In the genomic region with DNA sequence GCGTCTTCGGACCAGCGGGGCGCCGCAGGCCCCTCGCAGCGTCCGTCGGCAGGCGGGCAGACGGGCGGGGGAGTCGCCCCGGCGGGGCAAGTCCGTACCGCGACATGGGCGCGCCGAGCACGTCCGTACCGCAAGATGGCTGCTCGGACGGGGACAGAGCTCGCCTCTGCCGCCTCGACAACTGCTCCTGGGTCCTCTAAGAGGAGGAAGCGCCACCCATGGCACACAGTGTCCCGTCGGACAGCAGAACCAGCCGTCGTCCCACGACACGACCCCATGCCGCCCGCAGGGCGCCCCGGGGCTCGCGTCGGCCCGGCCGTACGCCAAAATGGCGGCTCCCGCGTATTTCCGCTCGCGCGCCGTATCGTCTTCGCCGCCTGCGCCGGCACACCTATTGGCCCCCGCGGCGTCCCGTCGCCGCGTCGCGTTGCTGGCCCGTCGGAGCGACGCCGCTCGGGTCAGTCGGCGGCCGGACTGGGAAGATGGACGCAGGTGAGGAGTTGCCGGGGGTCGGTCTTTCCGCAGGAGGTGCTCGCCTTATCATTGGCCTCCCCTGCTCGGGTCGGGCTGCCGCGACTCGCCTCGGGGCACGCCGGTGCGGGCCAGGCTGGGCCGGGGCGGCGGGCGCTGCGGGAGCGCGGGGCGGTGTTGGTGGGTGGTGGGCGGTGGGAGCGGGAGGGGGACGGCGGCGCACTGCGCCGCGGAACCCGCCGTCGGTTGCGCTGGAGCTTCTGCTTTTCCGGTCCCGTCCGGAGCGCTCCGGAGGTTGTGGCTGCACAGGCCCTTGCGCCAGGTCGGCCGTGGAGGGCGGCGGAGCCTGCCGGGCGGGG, we compare ENCODE assay signal across 8 cellular contexts. TPM values are rescaled to one million over a fixed set of nuclear protein-coding genes. Genes with fewer than 3 reads are reported as not detected.
DNase-seq lines count a peak whose midpoint lies in the region; TF ChIP-seq lines count a peak whose summit lies in the region.

Gene ATG4B, plus strand, starts transcription at position 461 of the 830 bp plus-strand sequence. Its CDS starts 22 bp downstream, at position 483.

- H3F3A ChIP-seq in GM23248 (ENCODE audit: insufficient read depth) = peaks cover 9% of the 10 kb centered on the region; the same call in 1 of the 2 replicates

- peaks cover 89% of the 10 kb centered on the region for H3K79me2 ChIP-seq in GM23248 (ENCODE audit: insufficient read depth)

- peak within 1 kb of the TSS; percentile 88 for H3K27ac ChIP-seq in GM23248
- H3K27ac ChIP-seq in SJCRH30 = peak within 1 kb of the TSS; percentile 98

- no peaks in the 10 kb centered on the region for H3K9me2 ChIP-seq in GM23248 (ENCODE audit: insufficient read depth)

- peaks cover 13% of the 10 kb centered on the region for H3K36me3 Mint-ChIP-seq in neural crest cell (ENCODE audit: low read depth)

- DNase-seq in EL (peak; percentile 84), GM23248 (peak; percentile 93), LHCN-M2 (ENCODE audit: low read depth) (peak; percentile 82), SJCRH30 (peak; percentile 84 to 87), activated gamma-delta T cell treated with Interleukin-2 at 50 U/mL for 16 hours (peak; percentile 66), foreskin fibroblast (peak; percentile 89 to 97), neural crest cell (ENCODE audit: low read depth, low spot score) (peak; percentile 77), stromal cell of bone marrow (ENCODE audit: low read depth) (peak; percentile 60)

- no peak for TF ChIP-seq CTCF in foreskin fibroblast (IDR thresholded peaks at IDR 0.05; ENCODE audit: low read depth, low read length)
- TF ChIP-seq CTCF in neural crest cell (conservative IDR thresholded peaks at IDR 0.05) = no peak

- WGBS in GM23248 (ENCODE audit: low coverage in 1 of 2, low lambda C conversion rate in 2 of 2, missing lambda C conversion rate in 2 of 2), 2 experiments = 1% methylated on average over 61 to 92 of the region's 123 CpGs

- H3K4me1 ChIP-seq in GM23248 (ENCODE audit: insufficient read depth) (peaks cover 17% of the 10 kb centered on the region), SJCRH30 (peaks cover 4% of the 10 kb centered on the region)

- in situ Hi-C loops in GM23248 (cut with MboI) = no loop called here

- H3K4me1 Mint-ChIP-seq in neural crest cell = peaks cover 54% of the 10 kb centered on the region

- H3K4me3 ChIP-seq in GM23248 (peak within 1 kb of the TSS; percentile 81), SJCRH30 (peak within 1 kb of the TSS; percentile 95), foreskin fibroblast (ENCODE audit: low read depth in 1 of 2, low read length in 2 of 2) (peak within 1 kb of the TSS; percentile 75 to 85)

- H3K36me3 ChIP-seq in GM23248 (ENCODE audit: low read depth) = peaks cover 7% of the 10 kb centered on the region
- peaks cover 36% of the 10 kb centered on the region for H3K36me3 ChIP-seq in SJCRH30

- peaks cover 4% of the 10 kb centered on the region; the same call in 1 of the 2 replicates for H4K20me1 ChIP-seq in GM23248 (ENCODE audit: insufficient read depth)

- H3K9me3 Mint-ChIP-seq in neural crest cell = no peaks in the 10 kb centered on the region

- H3K27me3 ChIP-seq in GM23248 (replicated peaks; ENCODE audit: insufficient read depth) (no peaks in the 10 kb centered on the region), SJCRH30 (no peaks in the 10 kb centered on the region)

- peak within 1 kb of the TSS; percentile 95 for H3K4me2 ChIP-seq in GM23248 (ENCODE audit: unreplicated experiment)

- H2AFZ ChIP-seq in GM23248 = peak within 1 kb of the TSS; percentile 75

- peak within 1 kb of the TSS; percentile 19 for H3K27ac Mint-ChIP-seq in neural crest cell (ENCODE audit: unreplicated experiment)

- H3K9ac ChIP-seq in GM23248 = peak within 1 kb of the TSS; percentile 90

- H3K9me3 ChIP-seq in GM23248 (ENCODE audit: low read depth) (no peaks in the 10 kb centered on the region), SJCRH30 (replicated peaks) (no peaks in the 10 kb centered on the region)

- H3K4me3 Mint-ChIP-seq in neural crest cell = peak within 1 kb of the TSS; percentile 94

- H3K27me3 Mint-ChIP-seq in neural crest cell (ENCODE audit: low read depth) = no peaks in the 10 kb centered on the region

RNA-seq across cellular contexts. Expression of gene ATG4B, which starts in this region (rescaled TPM):
- total RNA-seq in GM23248 (2014; rRNA removed; shearing (Covaris generic)) = 53.4 and 85.5 TPM in 2 replicates
- polyA plus RNA-seq in GM23248 (2016; fragmentation: Nextera tagmentation; extraction: Ambion mirVana) = 65.3 and 67.2 TPM in 2 replicates
- 68.9 and 99.8 TPM in 2 replicates for total RNA-seq in LHCN-M2 (2014; rRNA removed)
- 77.6 TPM for polyA plus RNA-seq in LHCN-M2 (2012)
- 73.5 and 78.0 TPM in 2 replicates for total RNA-seq in SJCRH30 (2014; rRNA removed; shearing (Covaris generic))
- 112 TPM in 2 replicates for total RNA-seq in neural crest cell

Comparison
In these comparisons a context has a peak if more than half of its experiments do, and no peak if none do; other contexts are left out.
1. Peak in every context shown above with its lines: DNase-seq, H3K4me3 ChIP-seq and H3K27ac ChIP-seq.